Comparison of ENCODE assay signal across 8 cellular contexts in the genomic region with DNA sequence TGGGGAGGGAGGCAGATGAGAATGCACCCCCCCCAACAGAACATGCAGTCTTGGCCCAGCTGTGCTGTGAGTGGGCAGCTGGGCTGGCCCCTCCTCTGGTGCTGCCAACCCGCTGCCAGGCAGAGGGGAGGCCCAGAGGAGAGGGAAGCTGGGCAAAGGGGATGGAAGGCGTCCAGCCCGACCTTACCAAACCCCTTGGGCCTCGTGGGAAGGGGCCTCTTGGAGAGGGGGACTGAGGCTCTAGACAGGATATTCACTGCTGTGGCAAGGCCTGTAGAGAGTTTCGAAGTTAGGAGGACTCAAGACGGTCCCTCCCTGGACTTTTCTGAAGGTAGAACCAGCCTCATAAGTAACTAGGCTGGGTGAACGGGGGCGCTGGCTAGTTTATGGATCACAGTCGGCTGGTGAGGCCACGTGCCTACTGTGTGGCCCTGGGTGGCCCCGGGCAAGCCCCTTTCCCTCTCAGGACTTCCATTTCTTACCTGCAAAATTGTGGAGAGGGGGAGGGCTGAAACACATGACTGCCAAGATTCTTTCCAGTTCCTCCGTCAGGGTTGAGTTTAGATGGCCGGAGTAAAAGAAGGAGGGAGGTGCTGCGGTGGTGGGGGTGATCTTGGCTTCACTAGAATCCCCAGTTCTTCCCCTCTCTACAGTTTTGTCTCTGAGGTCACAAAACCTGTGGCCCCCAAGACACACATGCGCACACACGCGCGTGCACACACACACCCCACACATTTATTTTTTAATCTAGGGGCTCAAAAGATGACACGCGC. TPM values are rescaled to one million over a fixed set of nuclear protein-coding genes. Genes with fewer than 3 reads are reported as not detected.
DNase-seq lines count a peak whose midpoint lies in the region; ATAC-seq and TF ChIP-seq lines count a peak whose summit lies in the region.

No MANE protein-coding gene starts in this region.

- H3K4me3 ChIP-seq in liver (ENCODE audit: low read depth in 1 of 3, low read length in 3 of 3) = peak overlapping the region; percentile 35 to 82 (median 65)

- H3K4me1 ChIP-seq in liver (ENCODE audit: control insufficient read depth in 4 of 4, insufficient read depth in 4 of 4, low read length in 3 of 4) = peaks cover 0 to 20% (median 7%) of the 10 kb centered on the region in 4 donors

- no peaks in the 10 kb centered on the region for H3K27me3 ChIP-seq in liver (ENCODE audit: control insufficient read depth in 4 of 4, insufficient read depth in 4 of 4, low read length in 3 of 4)

- H3K9me3 ChIP-seq in liver (ENCODE audit: control insufficient read depth in 4 of 4, low read length in 3 of 4) = no peaks in the 10 kb centered on the region

- peak overlapping the region; percentile 39 to 77 for H3K9ac ChIP-seq in liver (ENCODE audit: low read depth in 1 of 2, low read length in 2 of 2)

- TF ChIP-seq RAD21 in liver (IDR thresholded peaks at IDR 0.05) = no peak

- TF ChIP-seq CTCF in liver (IDR thresholded peaks at IDR 0.05; ENCODE audit: low read depth, low read length, missing input control) = no peak

- H3K27ac ChIP-seq in caudate nucleus (ENCODE audit: low read depth, low read length) = peak overlapping the region; percentile 79
- H3K27ac ChIP-seq in liver (ENCODE audit: low read depth in 1 of 2, low read length in 2 of 2) = peak overlapping the region; percentile 64 to 75

- ATAC-seq in GM21619 (IDR thresholded peaks at IDR 0.05; ENCODE audit: unreplicated experiment) (peak; percentile 25), GM19395 (IDR thresholded peaks at IDR 0.05; ENCODE audit: unreplicated experiment) (no peak), GM18858 (IDR thresholded peaks at IDR 0.05; ENCODE audit: unreplicated experiment) (no peak)

- H3K36me3 ChIP-seq in liver (ENCODE audit: control insufficient read depth in 4 of 4, insufficient read depth in 3 of 4, low read depth in 1 of 4, low read length in 3 of 4) = peaks cover 0 to 2% (median 1%) of the 10 kb centered on the region in 4 donors

- 60% methylated on average over 20 of the region's 20 CpGs for WGBS in liver

- DNase-seq in AG08396 (ENCODE audit: low spot score) (peak; percentile 61), T-helper 22 cell (ENCODE audit: low read depth) (peak; percentile 10), caudate nucleus (lab: John Stamatoyannopoulos, UW) (peak in 37 of 61 donors; percentile 11 to 66 (median 36))
- peak in 2 of 3 experiments; percentile 41 to 49 for DNase-seq in stimulated activated CD4-positive, alpha-beta T cell treated with anti-CD3 and anti-CD28 coated beads, TNF-alpha, amount 100 ng/mL, for 4 hours (ENCODE audit: low read depth in 3 of 3)

TF ChIP-seq in liver, 16 proteins besides CTCF, POLR2A, EP300 and RAD21:
- TF ChIP-seq JUND (IDR thresholded peaks at IDR 0.05) = no peak
- TF ChIP-seq, protein P1, sequence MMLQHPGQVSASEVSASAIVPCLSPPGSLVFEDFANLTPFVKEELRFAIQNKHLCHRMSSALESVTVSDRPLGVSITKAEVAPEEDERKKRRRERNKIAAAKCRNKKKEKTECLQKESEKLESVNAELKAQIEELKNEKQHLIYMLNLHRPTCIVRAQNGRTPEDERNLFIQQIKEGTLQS (IDR thresholded peaks at IDR 0.05) = no peak
- TF ChIP-seq SP1 (IDR thresholded peaks at IDR 0.05) = no peak
- no peak for TF ChIP-seq RXRA (IDR thresholded peaks at IDR 0.05)
- TF ChIP-seq, protein P2, sequence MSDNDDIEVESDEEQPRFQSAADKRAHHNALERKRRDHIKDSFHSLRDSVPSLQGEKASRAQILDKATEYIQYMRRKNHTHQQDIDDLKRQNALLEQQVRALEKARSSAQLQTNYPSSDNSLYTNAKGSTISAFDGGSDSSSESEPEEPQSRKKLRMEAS (IDR thresholded peaks at IDR 0.05) = no peak
- no peak for TF ChIP-seq HNF4G (IDR thresholded peaks at IDR 0.05)
- TF ChIP-seq, protein P3, sequence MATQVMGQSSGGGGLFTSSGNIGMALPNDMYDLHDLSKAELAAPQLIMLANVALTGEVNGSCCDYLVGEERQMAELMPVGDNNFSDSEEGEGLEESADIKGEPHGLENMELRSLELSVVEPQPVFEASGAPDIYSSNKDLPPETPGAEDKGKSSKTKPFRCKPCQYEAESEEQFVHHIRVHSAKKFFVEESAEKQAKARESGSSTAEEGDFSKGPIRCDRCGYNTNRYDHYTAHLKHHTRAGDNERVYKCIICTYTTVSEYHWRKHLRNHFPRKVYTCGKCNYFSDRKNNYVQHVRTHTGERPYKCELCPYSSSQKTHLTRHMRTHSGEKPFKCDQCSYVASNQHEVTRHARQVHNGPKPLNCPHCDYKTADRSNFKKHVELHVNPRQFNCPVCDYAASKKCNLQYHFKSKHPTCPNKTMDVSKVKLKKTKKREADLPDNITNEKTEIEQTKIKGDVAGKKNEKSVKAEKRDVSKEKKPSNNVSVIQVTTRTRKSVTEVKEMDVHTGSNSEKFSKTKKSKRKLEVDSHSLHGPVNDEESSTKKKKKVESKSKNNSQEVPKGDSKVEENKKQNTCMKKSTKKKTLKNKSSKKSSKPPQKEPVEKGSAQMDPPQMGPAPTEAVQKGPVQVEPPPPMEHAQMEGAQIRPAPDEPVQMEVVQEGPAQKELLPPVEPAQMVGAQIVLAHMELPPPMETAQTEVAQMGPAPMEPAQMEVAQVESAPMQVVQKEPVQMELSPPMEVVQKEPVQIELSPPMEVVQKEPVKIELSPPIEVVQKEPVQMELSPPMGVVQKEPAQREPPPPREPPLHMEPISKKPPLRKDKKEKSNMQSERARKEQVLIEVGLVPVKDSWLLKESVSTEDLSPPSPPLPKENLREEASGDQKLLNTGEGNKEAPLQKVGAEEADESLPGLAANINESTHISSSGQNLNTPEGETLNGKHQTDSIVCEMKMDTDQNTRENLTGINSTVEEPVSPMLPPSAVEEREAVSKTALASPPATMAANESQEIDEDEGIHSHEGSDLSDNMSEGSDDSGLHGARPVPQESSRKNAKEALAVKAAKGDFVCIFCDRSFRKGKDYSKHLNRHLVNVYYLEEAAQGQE (IDR thresholded peaks at IDR 0.05) = no peak
- no peak for TF ChIP-seq GABPA (IDR thresholded peaks at IDR 0.05 in 1 of 2, conservative IDR thresholded peaks at IDR 0.05 in 1 of 2)
- TF ChIP-seq FOXA2 (IDR thresholded peaks at IDR 0.05) = no peak
- no peak for TF ChIP-seq HNF4A (conservative IDR thresholded peaks at IDR 0.05)
- TF ChIP-seq, protein P4, sequence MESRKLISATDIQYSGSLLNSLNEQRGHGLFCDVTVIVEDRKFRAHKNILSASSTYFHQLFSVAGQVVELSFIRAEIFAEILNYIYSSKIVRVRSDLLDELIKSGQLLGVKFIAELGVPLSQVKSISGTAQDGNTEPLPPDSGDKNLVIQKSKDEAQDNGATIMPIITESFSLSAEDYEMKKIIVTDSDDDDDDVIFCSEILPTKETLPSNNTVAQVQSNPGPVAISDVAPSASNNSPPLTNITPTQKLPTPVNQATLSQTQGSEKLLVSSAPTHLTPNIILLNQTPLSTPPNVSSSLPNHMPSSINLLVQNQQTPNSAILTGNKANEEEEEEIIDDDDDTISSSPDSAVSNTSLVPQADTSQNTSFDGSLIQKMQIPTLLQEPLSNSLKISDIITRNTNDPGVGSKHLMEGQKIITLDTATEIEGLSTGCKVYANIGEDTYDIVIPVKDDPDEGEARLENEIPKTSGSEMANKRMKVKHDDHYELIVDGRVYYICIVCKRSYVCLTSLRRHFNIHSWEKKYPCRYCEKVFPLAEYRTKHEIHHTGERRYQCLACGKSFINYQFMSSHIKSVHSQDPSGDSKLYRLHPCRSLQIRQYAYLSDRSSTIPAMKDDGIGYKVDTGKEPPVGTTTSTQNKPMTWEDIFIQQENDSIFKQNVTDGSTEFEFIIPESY (IDR thresholded peaks at IDR 0.05) = no peak
- no peak for TF ChIP-seq EGR1 (IDR thresholded peaks at IDR 0.05; ENCODE audit: low read depth in 2 of 2)
- TF ChIP-seq YY1 (IDR thresholded peaks at IDR 0.05) = no peak
- TF ChIP-seq NR2F2 (IDR thresholded peaks at IDR 0.05) = no peak
- no peak for TF ChIP-seq TAF1 (conservative IDR thresholded peaks at IDR 0.05)
- no peak for TF ChIP-seq FOXA1 (IDR thresholded peaks at IDR 0.05)

RNA-seq across cellular contexts. Expression of gene STAT5A, which starts 0.8 kb away (rescaled TPM):
- total RNA-seq in liver = 10 to 100 TPM; 13.7 to 37.7 TPM
- 1 to 10 TPM; 1.7 to 4.0 TPM for polyA plus RNA-seq in liver

RNA-seq across cellular contexts. Expression of gene STAT5B, which starts 11.3 kb away (rescaled TPM):
- total RNA-seq in liver = 10 to 100 TPM; 31.0 to 33.9 TPM
- 10 to 100 TPM in 1 of 2 donors, 1 to 10 TPM in 1; 6.7 to 12.1 TPM for polyA plus RNA-seq in liver

Comparison
In these comparisons a context has a peak if more than half of its experiments do, and no peak if none do; other contexts are left out.
1. DNase-seq: peak in every context shown above with its lines; median percentile 61 in AG08396; 45 in stimulated activated CD4-positive, alpha-beta T cell treated with anti-CD3 and anti-CD28 coated beads, TNF-alpha, amount 100 ng/mL, for 4 hours; 36 in caudate nucleus; 10 in T-helper 22 cell.